ENCODE assay signal across 1 cellular context in genomic region chr10:5453749-5454489, GRCh38.
TF ChIP-seq lines count a peak whose summit lies in the region.

No MANE protein-coding gene starts in this region.

TF ChIP-seq in GM12878, 131 proteins besides CTCF, POLR2A, EP300 and RAD21:
- no peak for TF ChIP-seq NRF1 (conservative IDR thresholded peaks at IDR 0.05; ENCODE audit: low read depth, low read length)
- no peak for TF ChIP-seq SIN3A (IDR thresholded peaks at IDR 0.05; ENCODE audit: low read depth, low read length)
- no peak for TF ChIP-seq WRNIP1 (IDR thresholded peaks at IDR 0.05; ENCODE audit: borderline replicate concordance, low read depth, low read length)
- TF ChIP-seq CBX5 (IDR thresholded peaks at IDR 0.05; ENCODE audit: low read depth), result no peak
- no peak for TF ChIP-seq ATF7 (IDR thresholded peaks at IDR 0.05; ENCODE audit: low read depth)
- TF ChIP-seq HDAC2 (IDR thresholded peaks at IDR 0.05), result no peak
- no peak for TF ChIP-seq HDAC6 (IDR thresholded peaks at IDR 0.05; ENCODE audit: unreplicated experiment)
- TF ChIP-seq ZNF622 (IDR thresholded peaks at IDR 0.05), result no peak
- TF ChIP-seq ZBTB40 (IDR thresholded peaks at IDR 0.05; ENCODE audit: borderline replicate concordance), result no peak
- no peak for TF ChIP-seq HCFC1 (IDR thresholded peaks at IDR 0.05; ENCODE audit: low read length)
- TF ChIP-seq FOXM1 (IDR thresholded peaks at IDR 0.05; ENCODE audit: low read depth, low read length), result no peak
TF ChIP-seq in GM12878: peak in this region for 0.
